Comparison of ENCODE assay signal across 31 cellular contexts in the genomic region with DNA sequence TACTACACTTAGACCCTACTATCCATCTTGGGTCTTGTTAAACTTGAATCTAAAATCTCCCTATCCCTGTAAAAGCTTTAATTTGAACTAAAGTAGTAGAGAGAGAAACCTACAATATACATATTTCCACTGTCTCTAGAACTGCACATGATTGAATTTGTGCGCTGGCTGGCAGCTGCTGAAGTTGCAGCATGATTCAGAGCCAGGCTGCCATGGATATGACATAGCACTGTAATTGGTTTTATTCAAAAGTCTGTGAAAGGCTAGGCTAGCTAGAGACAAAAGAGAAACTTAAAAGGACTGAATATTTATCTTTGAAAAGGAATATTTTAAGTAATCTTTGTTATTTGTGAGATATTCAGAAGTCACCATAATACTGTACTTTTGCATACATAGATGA. TPM values are rescaled to one million over a fixed set of nuclear protein-coding genes. Genes with fewer than 3 reads are reported as not detected.
DNase-seq lines count a peak whose midpoint lies in the region; ATAC-seq and TF ChIP-seq lines count a peak whose summit lies in the region.
"Had no signal": no experiment of that assay in that cellular context is flagged by ENCODE, and none has a peak within 500 bp of the region (broad histone marks: within the 10 kb centered on the region; RNA-seq: fewer than 3 reads in every experiment).

No MANE protein-coding gene starts in this region.

- TF ChIP-seq CTCF in endodermal cell (conservative IDR thresholded peaks at IDR 0.05) = no peak
- TF ChIP-seq CTCF in ovary (IDR thresholded peaks at IDR 0.05) = no peak
- no peak for TF ChIP-seq CTCF in endothelial cell (IDR thresholded peaks at IDR 0.05; ENCODE audit: unreplicated experiment)

- H3K36me3 ChIP-seq in endodermal cell (ENCODE audit: control insufficient read depth, insufficient read depth, low read length) (no peaks in the 10 kb centered on the region), ovary (no peaks in the 10 kb centered on the region)
- H3K36me3 ChIP-seq: left ventricle myocardium inferior had no signal

- intact Hi-C loops in ovary (cut with DNase I) = no loop called here

- H3K4me1 ChIP-seq in endodermal cell (ENCODE audit: control insufficient read depth, insufficient read depth, low read length) (peaks cover 3% of the 10 kb centered on the region), ovary (ENCODE audit: insufficient read depth) (no peaks in the 10 kb centered on the region)
- H3K4me1 ChIP-seq: left ventricle myocardium inferior, psoas muscle had no signal

- WGBS in endodermal cell (ENCODE audit: insufficient coverage in 1 of 2, insufficient read length in 1 of 2), 2 experiments = 96% methylated on average over 1 of the region's 1 CpG; no CpG with 5 or more reads in 1 of the 2 experiments
- WGBS in ovary, 3 donors = 65 to 87% (median 76%) methylated on average over 1 of the region's 1 CpG

- no peak for TF ChIP-seq EP300 in ovary (IDR thresholded peaks at IDR 0.05)

- no peaks in the 10 kb centered on the region for H3K27me3 ChIP-seq in endodermal cell (ENCODE audit: control insufficient read depth, insufficient read depth, low read length, poor library complexity, severe bottlenecking)
- no peaks in the 10 kb centered on the region for H3K27me3 ChIP-seq in ovary

- H3K9me3 Mint-ChIP-seq in endodermal cell (no peaks in the 10 kb centered on the region), endothelial cell (ENCODE audit: unreplicated experiment) (no peaks in the 10 kb centered on the region)
- H3K9me3 Mint-ChIP-seq: activated naive CD8-positive, alpha-beta T cell treated with anti-CD3 and anti-CD28 coated beads, Interleukin-2, amount 50 U/mL, for 24 hours; activated T-cell treated with anti-CD3 and anti-CD28 coated beads, Interleukin-2, amount 50 U/mL, for 72 hours; H9; T-helper 1 cell treated with Interleukin-12 subunit alpha and Interleukin-12 subunit beta and Interleukin-4 antibody, amounts not matched to agents 30 μg/mL and 1 μg/mL, for 36 hours had no signal

- H3K4me3 Mint-ChIP-seq in endodermal cell = no peak overlapping the region
- H3K4me3 Mint-ChIP-seq in endothelial cell (ENCODE audit: unreplicated experiment) = no peak overlapping the region
- H3K4me3 Mint-ChIP-seq: activated naive CD8-positive, alpha-beta T cell treated with anti-CD3 and anti-CD28 coated beads, Interleukin-2, amount 50 U/mL, for 24 hours; activated T-cell treated with anti-CD3 and anti-CD28 coated beads, Interleukin-2, amount 50 U/mL, for 72 hours; H9; T-helper 1 cell treated with Interleukin-12 subunit alpha and Interleukin-12 subunit beta and Interleukin-4 antibody, amounts not matched to agents 30 μg/mL and 1 μg/mL, for 36 hours had no signal

- H3K27ac ChIP-seq in endodermal cell (ENCODE audit: low read depth, low read length) = peak overlapping the region; percentile 41
- H3K27ac ChIP-seq in ovary = no peak overlapping the region
- H3K27ac ChIP-seq: left ventricle myocardium inferior, psoas muscle had no signal

- no peaks in the 10 kb centered on the region for H3K9me3 ChIP-seq in endodermal cell (ENCODE audit: control insufficient read depth, low read length)
- H3K9me3 ChIP-seq in ovary = no peaks in the 10 kb centered on the region
- H3K9me3 ChIP-seq: left ventricle myocardium inferior, psoas muscle, SK-N-SH had no signal

- TF ChIP-seq POLR2A in ovary (IDR thresholded peaks at IDR 0.05) = no peak

- H3K27me3 Mint-ChIP-seq in endodermal cell (ENCODE audit: insufficient read depth) (no peaks in the 10 kb centered on the region), endothelial cell (ENCODE audit: unreplicated experiment) (no peaks in the 10 kb centered on the region)

- DNase-seq in Ammon's horn (ENCODE audit: low spot score) (peak; percentile 40), NCI-H446 treated with DMSO at 0.1 percent for 48 hours (lab: John Stamatoyannopoulos, UW) (peak; percentile 33), endodermal cell (no peak), myocyte (ENCODE audit: low read depth) (peak; percentile 9), ovary (no peak), endothelial cell (ENCODE audit: low spot score) (no peak)
- no peak for DNase-seq in stimulated activated naive CD4-positive, alpha-beta T cell (lab: John Stamatoyannopoulos, UW)
- DNase-seq: ACHN; activated CD4-positive, alpha-beta T cell treated with anti-CD3 and anti-CD28 coated beads, Interleukin-2, amount 50 U/mL, for 4 hours; activated naive CD4-positive, alpha-beta T cell; activated naive CD8-positive, alpha-beta T cell treated with anti-CD3 and anti-CD28 coated beads, Interleukin-2, amount 50 U/mL, for 24 hours; activated T-cell treated with anti-CD3 and anti-CD28 coated beads, Interleukin-2, amount 50 U/mL, for 72 hours; H9; islet precursor cell; KG1; left ventricle myocardium inferior; NCI-H1417 treated with DMSO at 0.1 percent for 48 hours; NCI-H2081 treated with DMSO at 0.1 percent for 48 hours; NCI-H510A treated with DMSO at 0.1 percent for 48 hours; NK-92 treated with Interleukin-12 subunit alpha and Interleukin-12 subunit beta, amount 100 ng/mL, for 24 hours; occipital lobe; PC-3; psoas muscle; SK-N-SH; stimulated activated CD4-positive, alpha-beta T cell treated with anti-CD3 and anti-CD28 coated beads, Interleukin-4, amount 100 ng/mL, for 24 hours; trophoblast cell had no signal

- H3K4me3 ChIP-seq in endodermal cell (ENCODE audit: low read length) = no peak overlapping the region
- no peak overlapping the region for H3K4me3 ChIP-seq in ovary
- H3K4me3 ChIP-seq: left ventricle myocardium inferior, psoas muscle had no signal

- no peak for ATAC-seq in GM19467 (IDR thresholded peaks at IDR 0.05; ENCODE audit: unreplicated experiment)
- ATAC-seq: activated naive CD8-positive, alpha-beta T cell treated with anti-CD3 and anti-CD28 coated beads, Interleukin-2, amount 50 U/mL, for 24 hours; activated T-cell treated with anti-CD3 and anti-CD28 coated beads, Interleukin-2, amount 50 U/mL, for 72 hours; PC-3; psoas muscle; sciatic nerve had no signal

- no peak overlapping the region for H3K9ac ChIP-seq in endodermal cell (ENCODE audit: extremely low read depth, low read length, poor library complexity, severe bottlenecking)
- H3K9ac ChIP-seq: SK-N-SH had no signal

- H3K4me1 Mint-ChIP-seq in endodermal cell (no peaks in the 10 kb centered on the region), endothelial cell (ENCODE audit: unreplicated experiment) (no peaks in the 10 kb centered on the region)
- H3K4me1 Mint-ChIP-seq: activated naive CD8-positive, alpha-beta T cell treated with anti-CD3 and anti-CD28 coated beads, Interleukin-2, amount 50 U/mL, for 24 hours; H9 had no signal

- H3K36me3 Mint-ChIP-seq in endodermal cell (ENCODE audit: low read depth) (no peaks in the 10 kb centered on the region), endothelial cell (ENCODE audit: low read depth, unreplicated experiment) (no peaks in the 10 kb centered on the region)

- no peak overlapping the region for H3K27ac Mint-ChIP-seq in endodermal cell
- H3K27ac Mint-ChIP-seq in endothelial cell (ENCODE audit: unreplicated experiment) = no peak overlapping the region
- H3K27ac Mint-ChIP-seq: activated naive CD8-positive, alpha-beta T cell treated with anti-CD3 and anti-CD28 coated beads, Interleukin-2, amount 50 U/mL, for 24 hours; activated T-cell treated with anti-CD3 and anti-CD28 coated beads, Interleukin-2, amount 50 U/mL, for 72 hours; H9; T-helper 1 cell treated with Interleukin-12 subunit alpha and Interleukin-12 subunit beta and Interleukin-4 antibody, amounts not matched to agents 30 μg/mL and 1 μg/mL, for 36 hours had no signal

RNA-seq across cellular contexts. Expression of gene FREM2, which starts 25.6 kb away (rescaled TPM):
- total RNA-seq in endodermal cell = 10 to 100 TPM; 20.4 to 28.4 TPM
- 10.4 TPM for polyA plus RNA-seq in endodermal cell (2013, experiment 1 of 2)
- polyA plus RNA-seq in endodermal cell (2013, experiment 2 of 2) = 11.5 TPM
- total RNA-seq in myocyte = 0.24 and 0.57 TPM in 2 replicates
- polyA plus RNA-seq in myocyte (2012) = 0.01 TPM
- total RNA-seq in ovary = 1 to 10 TPM in 5 of 7 donors, under 1 TPM in 2; 0.70 to 4.0 (median 2.9) TPM
- under 1 TPM; 0.27 to 0.38 TPM for polyA plus RNA-seq in ovary
- total RNA-seq in endothelial cell (ENCODE audit: unreplicated experiment) = 4.6 TPM
- total RNA-seq: endothelial cell of umbilical vein, left ventricle myocardium inferior had no signal
- polyA plus RNA-seq: BJ, SK-N-SH had no signal

Comparison
In these comparisons a context has a peak if more than half of its experiments do, and no peak if none do; other contexts are left out.
1. DNase-seq: peak in Ammon's horn (single experiment), NCI-H446 treated with DMSO at 0.1 percent for 48 hours (single experiment) and myocyte (single experiment); none in endodermal cell (single experiment), ovary (0 of 5), stimulated activated naive CD4-positive, alpha-beta T cell (0 of 6) and endothelial cell (single experiment).